17 cellular contexts compared by ENCODE assay signal in genomic region chr3:151075869-151076573, GRCh38. TPM values are rescaled to one million over a fixed set of nuclear protein-coding genes. Genes with fewer than 3 reads are reported as not detected.
DNase-seq lines count a peak whose midpoint lies in the region; ATAC-seq, FAIRE-seq and TF ChIP-seq lines count a peak whose summit lies in the region.
"Had no signal": no experiment of that assay in that cellular context is flagged by ENCODE, and none has a peak within 500 bp of the region (broad histone marks: within the 10 kb centered on the region; RNA-seq: fewer than 3 reads in every experiment).

No MANE protein-coding gene starts in this region.

- in situ Hi-C loops in K562 (cut with MboI) = no loop called here
- in situ Hi-C loops in GM13977 (cut with MboI; ENCODE audit: low pct_unique_long_range_greater_than_20kb, low sequenced_read_pairs, unreplicated experiment) = no loop called here

- no peaks in the 10 kb centered on the region for H3K79me2 ChIP-seq in K562 (ENCODE audit: control insufficient read depth, insufficient read depth, low read length)

- H2AFZ ChIP-seq in K562 (ENCODE audit: low read depth, low read length) = no peak overlapping the region

- 0% methylated on average over 3 of the region's 3 CpGs for WGBS in K562 (ENCODE audit: insufficient coverage, low coverage, missing lambda C conversion rate)

- H3K27ac Mint-ChIP-seq in activated CD8-positive, alpha-beta T cell treated with anti-CD3 and anti-CD28 coated beads for 36 hours = no peak overlapping the region
- H3K27ac Mint-ChIP-seq in activated CD8-positive, alpha-beta T cell treated with anti-CD3 and anti-CD28 coated beads, Interleukin-2, amount 10 ng/mL, durations not matched to agents 7 days and 5 days = no peak overlapping the region
- no peak overlapping the region for H3K27ac Mint-ChIP-seq in stimulated activated naive B cell treated with anti-CD40 and anti-IgM and Interleukin-4, amounts not matched to agents 10 μg/mL and 1 μg/mL and 100 μg/mL, for 72 hours
- H3K27ac Mint-ChIP-seq: CD4-positive, alpha-beta T cell had no signal

- peak; percentile 56 for ATAC-seq in activated CD8-positive, alpha-beta T cell treated with anti-CD3 and anti-CD28 coated beads for 36 hours
- no peak for ATAC-seq in activated CD8-positive, alpha-beta T cell treated with anti-CD3 and anti-CD28 coated beads, Interleukin-2, amount 10 ng/mL, durations not matched to agents 7 days and 5 days
- ATAC-seq in K562 = no peak
- peak; percentile 82 to 95 for ATAC-seq in stimulated activated naive B cell treated with anti-CD40 and anti-IgM and Interleukin-4, amounts not matched to agents 10 μg/mL and 1 μg/mL and 100 μg/mL, for 72 hours (replicated peaks)

- TF ChIP-seq EP300 in K562 (IDR thresholded peaks at IDR 0.05; ENCODE audit: low read length) = no peak

- no peak for TF ChIP-seq POLR2A in K562 (conservative IDR thresholded peaks at IDR 0.05)

- peak; percentile 9 for DNase-seq in DMS53 (lab: John Stamatoyannopoulos, UW)
- DNase-seq in DMS53 treated with DMSO at 0.1 percent for 48 hours (lab: John Stamatoyannopoulos, UW; ENCODE audit: unreplicated experiment) = no peak
- DNase-seq in activated CD8-positive, alpha-beta T cell treated with anti-CD3 and anti-CD28 coated beads for 36 hours = no peak
- no peak for DNase-seq in activated CD8-positive, alpha-beta T cell treated with anti-CD3 and anti-CD28 coated beads, Interleukin-2, amount 10 ng/mL, durations not matched to agents 7 days and 5 days
- DNase-seq in K562 (ENCODE audit: extremely low read depth in 1 of 4, low spot score in 3 of 4) = no peak
- peak; percentile 4 for DNase-seq in stimulated activated naive B cell treated with anti-CD40 and anti-IgM and Interleukin-4, amounts not matched to agents 10 μg/mL and 1 μg/mL and 100 μg/mL, for 72 hours
- no peak for DNase-seq in GM13977 (ENCODE audit: low spot score)
- no peak for DNase-seq in SHP77 (lab: John Stamatoyannopoulos, UW)
- DNase-seq: 8988T; BE2C; CD4-positive, alpha-beta T cell; DND-41; NCI-H1048; NCI-H2029; NCI-H345 had no signal

- peaks cover 0 to 5% of the 10 kb centered on the region in 2 experiments; a peak in 2 of 5 replicates for H3K27me3 ChIP-seq in K562 (ENCODE audit: control insufficient read depth in 2 of 2, insufficient read depth in 2 of 2, low read length in 2 of 2)

- POLR2A ChIA-PET in activated CD8-positive, alpha-beta T cell treated with anti-CD3 and anti-CD28 coated beads for 36 hours (lab: Charles Lee) = interaction anchor here (0.6 to 1.5 kb wide), 2 partner anchors 8 to 1138 kb away, joined by 3 to 5 read pairs; partner anchors contain the start of gene MED12L
- POLR2A ChIA-PET in activated CD8-positive, alpha-beta T cell treated with anti-CD3 and anti-CD28 coated beads, Interleukin-2, amount 10 ng/mL, durations not matched to agents 7 days and 5 days (lab: Charles Lee) = no interaction called here
- POLR2A ChIA-PET in K562 (lab: Yijun Ruan, JAX) = interaction anchor here (0.6 kb wide), 1 partner anchor 462 kb away, joined by 3 read pairs; no protein-coding TSS in a partner anchor

- no peak overlapping the region for H3K4me2 ChIP-seq in K562 (ENCODE audit: insufficient read depth, low read length)

- no peak overlapping the region for H3K4me3 Mint-ChIP-seq in activated CD8-positive, alpha-beta T cell treated with anti-CD3 and anti-CD28 coated beads for 36 hours
- no peak overlapping the region for H3K4me3 Mint-ChIP-seq in activated CD8-positive, alpha-beta T cell treated with anti-CD3 and anti-CD28 coated beads, Interleukin-2, amount 10 ng/mL, durations not matched to agents 7 days and 5 days
- H3K4me3 Mint-ChIP-seq in stimulated activated naive B cell treated with anti-CD40 and anti-IgM and Interleukin-4, amounts not matched to agents 10 μg/mL and 1 μg/mL and 100 μg/mL, for 72 hours = no peak overlapping the region
- H3K4me3 Mint-ChIP-seq: CD4-positive, alpha-beta T cell had no signal

- H3K4me1 ChIP-seq in K562 (replicated peaks in 1 of 2; ENCODE audit: control insufficient read depth in 2 of 2, insufficient read depth in 2 of 2, low read length in 2 of 2) = no peaks in the 10 kb centered on the region
- H3K4me1 ChIP-seq: BE2C had no signal

- H3K9me1 ChIP-seq in K562 (ENCODE audit: control insufficient read depth, insufficient read depth, low read length) = no peaks in the 10 kb centered on the region

- H4K20me1 ChIP-seq in K562 (replicated peaks; ENCODE audit: control insufficient read depth, insufficient read depth, low read length) = no peaks in the 10 kb centered on the region

- no peaks in the 10 kb centered on the region for H3K4me1 Mint-ChIP-seq in activated CD8-positive, alpha-beta T cell treated with anti-CD3 and anti-CD28 coated beads for 36 hours (ENCODE audit: low read depth)
- no peaks in the 10 kb centered on the region for H3K4me1 Mint-ChIP-seq in activated CD8-positive, alpha-beta T cell treated with anti-CD3 and anti-CD28 coated beads, Interleukin-2, amount 10 ng/mL, durations not matched to agents 7 days and 5 days (ENCODE audit: low read depth)
- no peaks in the 10 kb centered on the region for H3K4me1 Mint-ChIP-seq in stimulated activated naive B cell treated with anti-CD40 and anti-IgM and Interleukin-4, amounts not matched to agents 10 μg/mL and 1 μg/mL and 100 μg/mL, for 72 hours

- H3K9me3 ChIP-seq in K562 (replicated peaks; ENCODE audit: control insufficient read depth, insufficient read depth, low read depth, low read length) = no peaks in the 10 kb centered on the region
- H3K9me3 ChIP-seq: BE2C had no signal

- H3K9ac ChIP-seq in K562 (ENCODE audit: insufficient read depth in 1 of 2, low read depth in 2 of 2, low read length in 2 of 2) = no peak overlapping the region

- no peaks in the 10 kb centered on the region for H3K36me3 Mint-ChIP-seq in activated CD8-positive, alpha-beta T cell treated with anti-CD3 and anti-CD28 coated beads for 36 hours (ENCODE audit: low read depth)
- no peaks in the 10 kb centered on the region for H3K36me3 Mint-ChIP-seq in activated CD8-positive, alpha-beta T cell treated with anti-CD3 and anti-CD28 coated beads, Interleukin-2, amount 10 ng/mL, durations not matched to agents 7 days and 5 days (ENCODE audit: low read depth)
- no peaks in the 10 kb centered on the region for H3K36me3 Mint-ChIP-seq in stimulated activated naive B cell treated with anti-CD40 and anti-IgM and Interleukin-4, amounts not matched to agents 10 μg/mL and 1 μg/mL and 100 μg/mL, for 72 hours

- BruUV-seq in K562 (replicated peaks; lab: Mats Ljungman, UMichigan) = no TSS peak

- no peak overlapping the region for H3K4me3 ChIP-seq in K562

- TF ChIP-seq CTCF in activated CD8-positive, alpha-beta T cell treated with anti-CD3 and anti-CD28 coated beads for 36 hours (IDR thresholded peaks at IDR 0.05) = no peak
- TF ChIP-seq CTCF in K562 (IDR thresholded peaks at IDR 0.05 in 2 of 3, conservative IDR thresholded peaks at IDR 0.05 in 1 of 3; ENCODE audit: insufficient read depth in 2 of 3, low read depth in 1 of 3, low read length in 3 of 3) = no peak
- TF ChIP-seq CTCF in GM13977 (IDR thresholded peaks at IDR 0.05; ENCODE audit: extremely low read depth, insufficient read depth, missing control alignments) = no peak

- no peaks in the 10 kb centered on the region for H3K9me3 Mint-ChIP-seq in activated CD8-positive, alpha-beta T cell treated with anti-CD3 and anti-CD28 coated beads for 36 hours
- no peaks in the 10 kb centered on the region for H3K9me3 Mint-ChIP-seq in activated CD8-positive, alpha-beta T cell treated with anti-CD3 and anti-CD28 coated beads, Interleukin-2, amount 10 ng/mL, durations not matched to agents 7 days and 5 days (ENCODE audit: insufficient read depth)
- H3K9me3 Mint-ChIP-seq in stimulated activated naive B cell treated with anti-CD40 and anti-IgM and Interleukin-4, amounts not matched to agents 10 μg/mL and 1 μg/mL and 100 μg/mL, for 72 hours = no peaks in the 10 kb centered on the region
- H3K9me3 Mint-ChIP-seq: CD4-positive, alpha-beta T cell had no signal

- peaks cover 2% of the 10 kb centered on the region for H3K27me3 Mint-ChIP-seq in activated CD8-positive, alpha-beta T cell treated with anti-CD3 and anti-CD28 coated beads for 36 hours
- H3K27me3 Mint-ChIP-seq in activated CD8-positive, alpha-beta T cell treated with anti-CD3 and anti-CD28 coated beads, Interleukin-2, amount 10 ng/mL, durations not matched to agents 7 days and 5 days (ENCODE audit: low read depth) = peaks cover 10% of the 10 kb centered on the region
- H3K27me3 Mint-ChIP-seq in stimulated activated naive B cell treated with anti-CD40 and anti-IgM and Interleukin-4, amounts not matched to agents 10 μg/mL and 1 μg/mL and 100 μg/mL, for 72 hours = peaks cover 4 to 8% of the 10 kb centered on the region in 2 donors

- TF ChIP-seq RAD21 in K562 (CRISPR knock-in tag; conservative IDR thresholded peaks at IDR 0.05 in 1 of 2, IDR thresholded peaks at IDR 0.05 in 1 of 2) = no peak

- CTCF ChIA-PET in activated CD8-positive, alpha-beta T cell treated with anti-CD3 and anti-CD28 coated beads for 36 hours (lab: Charles Lee) = interaction anchor here (1.8 to 2.3 kb wide), 2 partner anchors 11 to 69 kb away, joined by 7 to 9 read pairs; partner anchors contain the start of gene MED12L
- CTCF ChIA-PET in activated CD8-positive, alpha-beta T cell treated with anti-CD3 and anti-CD28 coated beads, Interleukin-2, amount 10 ng/mL, durations not matched to agents 7 days and 5 days (lab: Charles Lee) = interaction anchor here (2.0 kb wide), 1 partner anchor 10 kb away, joined by 4 read pairs; the partner anchor contains the start of gene MED12L
- CTCF ChIA-PET in K562 (lab: Yijun Ruan, JAX; ENCODE audit: low intra/inter-chr PET ratio) = no interaction called here

- no peak for FAIRE-seq in K562 (lab: Jason Lieb, UNC)
- FAIRE-seq: G401.6, H1 had no signal

- intact Hi-C loops in activated CD8-positive, alpha-beta T cell treated with anti-CD3 and anti-CD28 coated beads for 36 hours (cut with micrococcal nuclease) = no loop called here
- intact Hi-C loops in K562 (cut with micrococcal nuclease) = no loop called here

- no peaks in the 10 kb centered on the region for H3K36me3 ChIP-seq in K562 (ENCODE audit: control insufficient read depth, insufficient read depth, low read length)
- H3K36me3 ChIP-seq: BE2C had no signal

- H3K27ac ChIP-seq in K562 (ENCODE audit: extremely low read depth, low read depth, low read length) = no peak overlapping the region

RNA-seq across cellular contexts. Expression of gene MED12L, which starts 9.4 kb away (rescaled TPM):
- total RNA-seq in activated CD8-positive, alpha-beta T cell treated with anti-CD3 and anti-CD28 coated beads for 36 hours = 1 to 10 TPM; 2.9 to 3.4 TPM
- total RNA-seq in activated CD8-positive, alpha-beta T cell treated with anti-CD3 and anti-CD28 coated beads, Interleukin-2, amount 10 ng/mL, durations not matched to agents 7 days and 5 days = under 1 TPM; 0.76 to 0.79 TPM
- not detected in 2 replicates for total RNA-seq in K562 (2011; cell fraction: chromatin; rRNA removed; ENCODE audit: low replicate concordance)
- 0.33 TPM in 1 of 2 replicates, not detected in the other for total RNA-seq in K562 (2011; cell fraction: nucleolus; rRNA removed)
- 0.07 TPM in 1 of 2 replicates, not detected in the other for total RNA-seq in K562 (2011; cell fraction: nucleoplasm; rRNA removed)
- total RNA-seq in K562 (2014; rRNA removed) (not detected in 2 replicates), K562 (2014; rRNA removed; fragmentation: Illumina TruSeq; extraction: Trizol) (not detected in 2 replicates), K562 (2015; rRNA removed; fragmentation: Illumina TruSeq; extraction: Trizol) (not detected in 2 replicates), K562 (2021) (not detected in 2 replicates)
- polyA plus RNA-seq in K562 (2011; rRNA removed) (not detected in 2 replicates), K562 (2014; fragmentation: Illumina TruSeq; extraction: Trizol) (not detected in 2 replicates), K562 (2014; fragmentation: Nextera tagmentation; extraction: Ambion mirVana) (not detected), K562 (2014; rRNA removed) (not detected in 2 replicates)
- not detected in 2 replicates for polyA plus RNA-seq in K562 (2011; cell fraction: cytosol; rRNA removed)
- not detected in 2 replicates for polyA plus RNA-seq in K562 (2011; cell fraction: nucleus; rRNA removed)
- polyA plus RNA-seq in K562 (2012) = not detected in 2 replicates
- not detected in 2 replicates for polyA minus RNA-seq in K562 (2011; rRNA and poly(A)+ RNA removed)
- polyA minus RNA-seq in K562 (2011; cell fraction: cytosol; rRNA and poly(A)+ RNA removed) = not detected in 2 replicates
- under 0.01 TPM in 1 of 2 replicates, not detected in the other for polyA minus RNA-seq in K562 (2011; cell fraction: nucleus; rRNA and poly(A)+ RNA removed)

Comparison
In these comparisons a context has a peak if more than half of its experiments do, and no peak if none do; other contexts are left out.
1. DNase-seq: peak in DMS53 (single experiment) and stimulated activated naive B cell treated with anti-CD40 and anti-IgM and Interleukin-4, amounts not matched to agents 10 μg/mL and 1 μg/mL and 100 μg/mL, for 72 hours (single experiment); none in DMS53 treated with DMSO at 0.1 percent for 48 hours (single experiment), activated CD8-positive, alpha-beta T cell treated with anti-CD3 and anti-CD28 coated beads for 36 hours (single experiment), activated CD8-positive, alpha-beta T cell treated with anti-CD3 and anti-CD28 coated beads, Interleukin-2, amount 10 ng/mL, durations not matched to agents 7 days and 5 days (single experiment), K562 (0 of 4), GM13977 (single experiment) and SHP77 (0 of 2).
2. ATAC-seq: peak in activated CD8-positive, alpha-beta T cell treated with anti-CD3 and anti-CD28 coated beads for 36 hours (single experiment) and stimulated activated naive B cell treated with anti-CD40 and anti-IgM and Interleukin-4, amounts not matched to agents 10 μg/mL and 1 μg/mL and 100 μg/mL, for 72 hours (2 of 2); none in activated CD8-positive, alpha-beta T cell treated with anti-CD3 and anti-CD28 coated beads, Interleukin-2, amount 10 ng/mL, durations not matched to agents 7 days and 5 days (single experiment) and K562 (single experiment).